Comparison of ENCODE assay signal across 28 cellular contexts in genomic region chr2:73825408-73825807, GRCh38. TPM values are rescaled to one million over a fixed set of nuclear protein-coding genes. Genes with fewer than 3 reads are reported as not detected.
"Had no signal": no experiment of that assay in that cellular context is flagged by ENCODE, and none has a peak within 500 bp of the region (broad histone marks: within the 10 kb centered on the region; RNA-seq: fewer than 3 reads in every experiment).

No MANE protein-coding gene starts in this region.

- H3K36me3 Mint-ChIP-seq: memory B cell had no signal

- H3K27me3 Mint-ChIP-seq: central memory CD8-positive, alpha-beta T cell; memory B cell had no signal

- H3K4me3 Mint-ChIP-seq: central memory CD8-positive, alpha-beta T cell; dendritic cell treated with granulocyte-macrophage colony-stimulating factor and Interleukin-4, amounts not matched to agents 40 ng/mL and 50 ng/mL, for 4 days; memory B cell; nephron had no signal

- H3K9me3 Mint-ChIP-seq: central memory CD8-positive, alpha-beta T cell; dendritic cell treated with granulocyte-macrophage colony-stimulating factor and Interleukin-4, amounts not matched to agents 40 ng/mL and 50 ng/mL, for 4 days; memory B cell; nephron had no signal

- H3K9me3 ChIP-seq: esophagus muscularis mucosa, gastroesophageal sphincter, neutrophil, pancreas, psoas muscle, testis, transverse colon had no signal

- H3K36me3 ChIP-seq: esophagus muscularis mucosa, gastroesophageal sphincter, neutrophil, pancreas, transverse colon had no signal

- H3K27ac Mint-ChIP-seq: dendritic cell treated with granulocyte-macrophage colony-stimulating factor and Interleukin-4, amounts not matched to agents 40 ng/mL and 50 ng/mL, for 4 days; memory B cell; nephron had no signal

- H3K27me3 ChIP-seq: esophagus muscularis mucosa, gastroesophageal sphincter, pancreas, testis, transverse colon had no signal

- DNase-seq: activated CD4-positive, alpha-beta T cell treated with anti-CD3 and anti-CD28 coated beads for 4 hours; activated CD4-positive, alpha-beta T cell treated with anti-CD3 and anti-CD28 coated beads, Interleukin-2, amount 50 U/mL, for 4 hours; activated gamma-delta T cell; activated naive CD4-positive, alpha-beta T cell treated with anti-CD3 and anti-CD28 coated beads, Interleukin-2, amount 50 U/mL, for 16 hours; activated T-cell treated with anti-CD3 and anti-CD28 coated beads for 4 hours; effector CD4-positive, alpha-beta T cell; head of caudate nucleus; hippocampal formation; left cardiac atrium; pancreas; psoas muscle; stimulated activated CD4-positive, alpha-beta T cell treated with anti-CD3 and anti-CD28 coated beads, Interleukin-15, amount 100 ng/mL, for 24 hours; stimulated activated CD4-positive, alpha-beta T cell treated with anti-CD3 and anti-CD28 coated beads, Interleukin-2, amount 100 ng/mL, for 24 hours; stimulated activated naive CD4-positive, alpha-beta T cell; testis; transverse colon had no signal

- H3K4me3 ChIP-seq: esophagus muscularis mucosa, gastroesophageal sphincter, pancreas, psoas muscle, testis, transverse colon had no signal

- ATAC-seq: gastroesophageal sphincter, left cardiac atrium, pancreas, psoas muscle had no signal

- H3K27ac ChIP-seq: esophagus muscularis mucosa, gastroesophageal sphincter, neutrophil, pancreas, psoas muscle, testis, transverse colon, VCaP had no signal

RNA-seq across cellular contexts. Expression of gene C2orf78, which starts 41.4 kb away (rescaled TPM):
- total RNA-seq: bronchial epithelial cell; esophagus muscularis mucosa; gastroesophageal sphincter; left cardiac atrium; liver; pancreas; psoas muscle; T-helper 1 cell treated with Interleukin-12 subunit alpha and Interleukin-12 subunit beta and Interleukin-4 antibody, amounts not matched to agents 30 ng/mL and 1 ng/mL, for 36 hours; transverse colon had no signal
- polyA plus RNA-seq: keratinocyte, pancreas, psoas muscle had no signal
